In the genomic region with DNA sequence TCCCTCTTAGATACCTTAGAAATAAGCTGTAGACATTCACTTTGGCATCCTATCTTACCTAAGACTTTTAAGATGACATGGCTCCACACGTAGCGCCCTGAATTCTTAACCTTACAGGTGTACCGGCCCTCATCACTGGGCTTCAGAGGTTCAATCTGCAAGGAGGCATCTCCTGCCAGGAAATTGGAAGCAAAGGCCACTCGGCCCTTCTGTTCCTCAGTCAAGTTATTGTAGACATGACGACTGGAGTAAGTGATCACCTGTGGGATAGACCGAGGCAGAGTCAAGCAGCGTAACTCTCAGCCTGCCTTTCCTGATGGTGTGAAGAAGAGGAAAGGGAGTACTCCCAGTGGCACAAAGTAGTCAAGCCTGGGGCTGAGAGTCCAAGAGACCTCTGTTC, we compare ENCODE assay signal across 24 cellular contexts. TPM values are rescaled to one million over a fixed set of nuclear protein-coding genes. Genes with fewer than 3 reads are reported as not detected.
A peak's percentile ranks its signal among the peaks of the same experiment; 100 is the strongest.
DNase-seq lines count a peak whose midpoint lies in the region; ATAC-seq and TF ChIP-seq lines count a peak whose summit lies in the region.
"Had no signal": no experiment of that assay in that cellular context is flagged by ENCODE, and none has a peak within 500 bp of the region (broad histone marks: within the 10 kb centered on the region; RNA-seq: fewer than 3 reads in every experiment).

No MANE protein-coding gene starts in this region.

- H3K27me3 ChIP-seq in right atrium auricular region: no peaks in the 10 kb centered on the region
- H3K27me3 ChIP-seq: adrenal gland, foreskin keratinocyte, right lobe of liver, suprapubic skin had no signal

- no peak for ATAC-seq in Right ventricle myocardium superior (ENCODE audit: poor library complexity)
- ATAC-seq in HG03108 (IDR thresholded peaks at IDR 0.05; ENCODE audit: unreplicated experiment): no peak

- peaks cover 40 to 43% of the 10 kb centered on the region in 2 donors for H3K4me1 Mint-ChIP-seq in immature natural killer cell

- peaks cover 0 to 11% of the 10 kb centered on the region in 2 donors for H3K4me1 ChIP-seq in right atrium auricular region
- H3K4me1 ChIP-seq: right lobe of liver had no signal

- H3K9me3 Mint-ChIP-seq in immature natural killer cell: no peaks in the 10 kb centered on the region
- H3K9me3 Mint-ChIP-seq: dendritic cell treated with granulocyte-macrophage colony-stimulating factor and Interleukin-4, amounts not matched to agents 40 ng/mL and 50 ng/mL, for 4 days had no signal

- no peak overlapping the region for H3K27ac ChIP-seq in right atrium auricular region
- peak overlapping the region; percentile 96 for H3K27ac ChIP-seq in VCaP
- H3K27ac ChIP-seq: foreskin keratinocyte, lower lobe of right lung, right lobe of liver, suprapubic skin had no signal

- no peaks in the 10 kb centered on the region for H3K36me3 Mint-ChIP-seq in immature natural killer cell

- no peaks in the 10 kb centered on the region for H3K9me3 ChIP-seq in right atrium auricular region
- H3K9me3 ChIP-seq: adrenal gland, lower lobe of right lung, right lobe of liver, suprapubic skin had no signal

- H3K36me3 ChIP-seq in right atrium auricular region: no peaks in the 10 kb centered on the region
- H3K36me3 ChIP-seq: adrenal gland, lower lobe of right lung, right lobe of liver, suprapubic skin had no signal

- DNase-seq in right atrium auricular region (ENCODE audit: low spot score) (peak; percentile 26), Right ventricle myocardium superior (no peak), immature natural killer cell (no peak), NCI-H2029 treated with DMSO at 0.1 percent for 48 hours (lab: John Stamatoyannopoulos, UW) (no peak), Ammon's horn (ENCODE audit: low spot score) (no peak), AG20443 (ENCODE audit: low spot score) (no peak)
- DNase-seq: activated CD4-positive, CD25-positive, alpha-beta regulatory T cell treated with anti-CD3 and anti-CD28 coated beads, Interleukin-2, amount 50 U/mL, for 72 hours; activated gamma-delta T cell; COR-L47; DMS79 treated with DMSO at 0.1 percent for 48 hours; foreskin keratinocyte; H7; hippocampal formation; Karpas-422; lower lobe of right lung; NCI-H1092; NCI-H2081; NCI-H446; right lobe of liver had no signal

- H3K4me3 Mint-ChIP-seq in immature natural killer cell: no peak overlapping the region
- H3K4me3 Mint-ChIP-seq: dendritic cell treated with granulocyte-macrophage colony-stimulating factor and Interleukin-4, amounts not matched to agents 40 ng/mL and 50 ng/mL, for 4 days had no signal

- H3K4me3 ChIP-seq in right atrium auricular region: no peak overlapping the region
- H3K4me3 ChIP-seq: adrenal gland, lower lobe of right lung, right lobe of liver, suprapubic skin had no signal

- H3K27ac Mint-ChIP-seq in immature natural killer cell: peak overlapping the region in 4 of 6 donors; percentile 2 to 35 (median 20)
- H3K27ac Mint-ChIP-seq: dendritic cell treated with granulocyte-macrophage colony-stimulating factor and Interleukin-4, amounts not matched to agents 40 ng/mL and 50 ng/mL, for 4 days had no signal

- H3K27me3 Mint-ChIP-seq in immature natural killer cell (ENCODE audit: low read depth in 3 of 3): peaks cover 0 to 2% (median 2%) of the 10 kb centered on the region in 3 donors
- H3K27me3 Mint-ChIP-seq: dendritic cell treated with granulocyte-macrophage colony-stimulating factor and Interleukin-4, amounts not matched to agents 40 ng/mL and 50 ng/mL, for 4 days had no signal

- intact Hi-C loops in Right ventricle myocardium superior (cut with DNase I): no loop called here

- no peak for TF ChIP-seq CTCF in right atrium auricular region (IDR thresholded peaks at IDR 0.05)
- no peak for TF ChIP-seq CTCF in VCaP (conservative IDR thresholded peaks at IDR 0.05)

RNA-seq across cellular contexts. Expression of a gene that starts 22.5 kb away (rescaled TPM):
- total RNA-seq in right atrium auricular region (100 to 1,000 TPM; 672 to 817 TPM), Right ventricle myocardium superior (1,336 TPM)
- 1,000 to 10,000 TPM in 1 of 3 donors, 100 to 1,000 TPM in 2; 797 to 1,150 (median 908) TPM for polyA plus RNA-seq in immature natural killer cell
